In the genomic region with DNA sequence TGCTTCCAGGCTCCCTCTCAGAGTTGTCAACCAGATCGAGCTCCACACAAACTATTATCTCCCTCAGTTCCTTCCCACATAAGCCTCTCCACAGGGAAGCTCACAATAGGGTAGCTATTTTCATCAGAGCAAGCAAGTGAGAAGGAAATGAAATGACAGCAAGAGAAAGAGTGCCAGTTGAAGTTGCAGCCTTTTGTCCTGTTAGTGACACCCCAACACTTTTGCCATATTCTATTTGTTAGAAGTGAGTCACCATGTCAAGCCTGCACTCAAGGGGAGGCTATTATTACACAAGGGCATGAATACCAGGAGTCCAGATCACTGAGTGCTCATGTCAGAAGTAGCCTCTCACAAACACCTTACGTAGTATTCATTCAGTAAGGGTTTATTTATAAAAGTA, we compare ENCODE assay signal across 2 cellular contexts.
TF ChIP-seq lines count a peak whose summit lies in the region.

No MANE protein-coding gene starts in this region.

TF ChIP-seq in IMR-90, 13 proteins besides CTCF, POLR2A, EP300 and RAD21 (continued from another document):
- TF ChIP-seq FOS (IDR thresholded peaks at IDR 0.05; ENCODE audit: low read depth, low read length) (peak; percentile 77; the same call in 1 of the 2 replicates), CHD1 (IDR thresholded peaks at IDR 0.05; ENCODE audit: low read depth, low read length) (no peak), MAZ (IDR thresholded peaks at IDR 0.05; ENCODE audit: borderline replicate concordance, low read depth, low read length) (no peak), MAFK (IDR thresholded peaks at IDR 0.05; ENCODE audit: low read depth, low read length) (no peak), BHLHE40 (IDR thresholded peaks at IDR 0.05; ENCODE audit: low read depth, low read length) (peak; percentile 18; the same call in 1 of the 2 replicates), RCOR1 (IDR thresholded peaks at IDR 0.05; ENCODE audit: insufficient replicate concordance, low read length) (no peak), RFX5 (IDR thresholded peaks at IDR 0.05; ENCODE audit: low read depth, low read length) (no peak), MXI1 (IDR thresholded peaks at IDR 0.05; ENCODE audit: borderline replicate concordance, low read depth, low read length) (no peak)
- TF ChIP-seq, protein P1, sequence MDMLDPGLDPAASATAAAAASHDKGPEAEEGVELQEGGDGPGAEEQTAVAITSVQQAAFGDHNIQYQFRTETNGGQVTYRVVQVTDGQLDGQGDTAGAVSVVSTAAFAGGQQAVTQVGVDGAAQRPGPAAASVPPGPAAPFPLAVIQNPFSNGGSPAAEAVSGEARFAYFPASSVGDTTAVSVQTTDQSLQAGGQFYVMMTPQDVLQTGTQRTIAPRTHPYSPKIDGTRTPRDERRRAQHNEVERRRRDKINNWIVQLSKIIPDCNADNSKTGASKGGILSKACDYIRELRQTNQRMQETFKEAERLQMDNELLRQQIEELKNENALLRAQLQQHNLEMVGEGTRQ (IDR thresholded peaks at IDR 0.05; ENCODE audit: low read depth, low read length), result no peak
- TF ChIP-seq, protein P2, sequence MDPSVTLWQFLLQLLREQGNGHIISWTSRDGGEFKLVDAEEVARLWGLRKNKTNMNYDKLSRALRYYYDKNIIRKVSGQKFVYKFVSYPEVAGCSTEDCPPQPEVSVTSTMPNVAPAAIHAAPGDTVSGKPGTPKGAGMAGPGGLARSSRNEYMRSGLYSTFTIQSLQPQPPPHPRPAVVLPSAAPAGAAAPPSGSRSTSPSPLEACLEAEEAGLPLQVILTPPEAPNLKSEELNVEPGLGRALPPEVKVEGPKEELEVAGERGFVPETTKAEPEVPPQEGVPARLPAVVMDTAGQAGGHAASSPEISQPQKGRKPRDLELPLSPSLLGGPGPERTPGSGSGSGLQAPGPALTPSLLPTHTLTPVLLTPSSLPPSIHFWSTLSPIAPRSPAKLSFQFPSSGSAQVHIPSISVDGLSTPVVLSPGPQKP (IDR thresholded peaks at IDR 0.05; ENCODE audit: borderline replicate concordance, low read depth, low read length), result no peak

TF ChIP-seq in SK-N-SH treated with all-trans-retinoic acid at 6 μM for 48 hours, 23 proteins besides CTCF, POLR2A, EP300 and RAD21:
- TF ChIP-seq, protein P3, sequence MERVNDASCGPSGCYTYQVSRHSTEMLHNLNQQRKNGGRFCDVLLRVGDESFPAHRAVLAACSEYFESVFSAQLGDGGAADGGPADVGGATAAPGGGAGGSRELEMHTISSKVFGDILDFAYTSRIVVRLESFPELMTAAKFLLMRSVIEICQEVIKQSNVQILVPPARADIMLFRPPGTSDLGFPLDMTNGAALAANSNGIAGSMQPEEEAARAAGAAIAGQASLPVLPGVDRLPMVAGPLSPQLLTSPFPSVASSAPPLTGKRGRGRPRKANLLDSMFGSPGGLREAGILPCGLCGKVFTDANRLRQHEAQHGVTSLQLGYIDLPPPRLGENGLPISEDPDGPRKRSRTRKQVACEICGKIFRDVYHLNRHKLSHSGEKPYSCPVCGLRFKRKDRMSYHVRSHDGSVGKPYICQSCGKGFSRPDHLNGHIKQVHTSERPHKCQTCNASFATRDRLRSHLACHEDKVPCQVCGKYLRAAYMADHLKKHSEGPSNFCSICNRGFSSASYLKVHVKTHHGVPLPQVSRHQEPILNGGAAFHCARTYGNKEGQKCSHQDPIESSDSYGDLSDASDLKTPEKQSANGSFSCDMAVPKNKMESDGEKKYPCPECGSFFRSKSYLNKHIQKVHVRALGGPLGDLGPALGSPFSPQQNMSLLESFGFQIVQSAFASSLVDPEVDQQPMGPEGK (CRISPR knock-in tag; IDR thresholded peaks at IDR 0.05; ENCODE audit: borderline replicate concordance), result no peak
